ENCODE assay signal across 10 cellular contexts in genomic region chr7:36264123-36264916, GRCh38.
A peak's percentile ranks its signal among the peaks of the same experiment; 100 is the strongest.
DNase-seq lines count a peak whose midpoint lies in the region; ATAC-seq and TF ChIP-seq lines count a peak whose summit lies in the region.
"Had no signal": no experiment of that assay in that cellular context is flagged by ENCODE, and none has a peak within 500 bp of the region (broad histone marks: within the 10 kb centered on the region; RNA-seq: fewer than 3 reads in every experiment).

No MANE protein-coding gene starts in this region.

- no peak for TF ChIP-seq POLR2A in esophagus muscularis mucosa (IDR thresholded peaks at IDR 0.05; ENCODE audit: low read depth)
- no peak for TF ChIP-seq POLR2A in sigmoid colon (IDR thresholded peaks at IDR 0.05)

- H3K9me3 ChIP-seq in esophagus muscularis mucosa (no peaks in the 10 kb centered on the region), sigmoid colon (no peaks in the 10 kb centered on the region)
- H3K9me3 ChIP-seq: SJSA1 had no signal

- intact Hi-C loops in esophagus muscularis mucosa (cut with DNase I) (no loop called here), sigmoid colon (cut with DNase I) (loop anchor here (1.0 to 5.0 kb wide), 2 partner anchors 37 to 107 kb away; no protein-coding TSS in a partner anchor)

- H3K4me3 ChIP-seq in esophagus muscularis mucosa (no peak overlapping the region), sigmoid colon (no peak overlapping the region)
- H3K4me3 ChIP-seq: SJSA1 had no signal

- no peak for TF ChIP-seq CTCF in esophagus muscularis mucosa (IDR thresholded peaks at IDR 0.05)
- TF ChIP-seq CTCF in sigmoid colon (IDR thresholded peaks at IDR 0.05) = no peak

- H3K27me3 ChIP-seq in esophagus muscularis mucosa (no peaks in the 10 kb centered on the region), sigmoid colon (no peaks in the 10 kb centered on the region)
- H3K27me3 ChIP-seq: SJSA1 had no signal

- peak overlapping the region; percentile 61 to 76 (median 66) for H3K27ac ChIP-seq in esophagus muscularis mucosa (replicated peaks in 1 of 4)
- H3K27ac ChIP-seq in sigmoid colon = peak overlapping the region; percentile 58 to 86 (median 71)
- H3K27ac ChIP-seq: SJSA1 had no signal

- DNase-seq in esophagus muscularis mucosa (ENCODE audit: extremely low spot score) (no peak), sigmoid colon (peak; percentile 86), DMS 273 treated with DMSO at 0.1 percent for 48 hours (lab: John Stamatoyannopoulos, UW) (no peak), D341Med (ENCODE audit: low spot score) (no peak), GOT3 (lab: John Stamatoyannopoulos, UW) (no peak), putamen (ENCODE audit: low spot score) (no peak)
- DNase-seq: stimulated activated CD4-positive, alpha-beta T cell treated with anti-CD3 and anti-CD28 coated beads, Interleukin-2, amount 100 ng/mL, for 48 hours had no signal

- TF ChIP-seq EP300 in esophagus muscularis mucosa (IDR thresholded peaks at IDR 0.05) (no peak), sigmoid colon (IDR thresholded peaks at IDR 0.05) (peak in 2 of 4 donors; percentile 18 to 54)

- H3K36me3 ChIP-seq in esophagus muscularis mucosa (no peaks in the 10 kb centered on the region), sigmoid colon (no peaks in the 10 kb centered on the region)
- H3K36me3 ChIP-seq: SJSA1 had no signal

- WGBS in esophagus muscularis mucosa = 47% methylated on average over 8 of the region's 8 CpGs
- WGBS in sigmoid colon, 2 donors = 70 to 76% methylated on average over 8 of the region's 8 CpGs

- peaks cover 39 to 69% (median 60%) of the 10 kb centered on the region in 4 donors for H3K4me1 ChIP-seq in esophagus muscularis mucosa
- H3K4me1 ChIP-seq in sigmoid colon = peaks cover 0 to 86% (median 79%) of the 10 kb centered on the region in 4 donors

- ATAC-seq in GM18909 (IDR thresholded peaks at IDR 0.05; ENCODE audit: poor library complexity, unreplicated experiment) (peak; percentile 57), HG03378 (IDR thresholded peaks at IDR 0.05; ENCODE audit: unreplicated experiment) (peak; percentile 58)
